ENCODE assay signal across 8 cellular contexts in the genomic region with DNA sequence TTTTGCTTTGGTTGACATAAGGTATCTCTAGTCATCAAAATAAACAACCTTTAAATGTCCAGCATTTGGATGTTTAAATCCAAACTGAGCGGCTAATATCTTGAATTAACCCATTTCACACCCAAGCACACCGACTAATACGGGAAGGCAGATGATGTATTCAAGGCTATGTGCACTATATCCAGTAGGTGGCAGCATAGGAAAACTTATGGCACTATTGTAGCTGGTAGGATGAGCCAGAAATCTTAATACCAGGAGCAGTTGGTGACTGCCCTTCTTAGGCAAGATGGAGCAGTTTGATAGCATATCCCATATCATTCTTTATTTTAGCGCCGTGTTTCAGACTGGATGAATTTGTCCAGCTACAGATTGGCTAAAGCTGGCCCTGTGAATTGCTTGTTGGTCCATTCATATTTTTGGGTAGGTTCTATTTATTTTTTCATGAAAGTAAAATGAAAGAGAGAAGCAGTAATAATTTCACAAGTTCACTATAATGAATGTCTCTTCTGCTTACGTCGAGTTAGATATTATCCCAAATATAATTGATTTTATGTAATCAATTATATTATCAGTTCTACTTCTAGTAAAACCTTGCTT.
A peak's percentile ranks its signal among the peaks of the same experiment; 100 is the strongest.
DNase-seq lines count a peak whose midpoint lies in the region; ATAC-seq and TF ChIP-seq lines count a peak whose summit lies in the region.

No MANE protein-coding gene starts in this region.

- no peaks in the 10 kb centered on the region; the same call in 1 of the 2 replicates for H3K36me3 ChIP-seq in OCI-LY1 (ENCODE audit: insufficient read depth, low read length)

- no peak overlapping the region for H3K4me2 ChIP-seq in OCI-LY1 (ENCODE audit: low read length)

- no peaks in the 10 kb centered on the region for H4K20me1 ChIP-seq in OCI-LY1 (ENCODE audit: insufficient read depth, low read length)

- H3K27me3 Mint-ChIP-seq in stimulated activated memory B cell treated with anti-CD40 and anti-IgM and Interleukin-4, amounts not matched to agents 10 μg/mL and 1 μg/mL and 100 μg/mL, for 72 hours = peaks cover 17% of the 10 kb centered on the region

- in situ Hi-C loops in T47D (cut with HindIII; ENCODE audit: low pct_unique_long_range_greater_than_20kb, low sequenced_read_pairs) = no loop called here

- no peak overlapping the region for H3K4me3 ChIP-seq in AG09309 (ENCODE audit: control insufficient read depth, low read depth, low read length)
- H3K4me3 ChIP-seq in HFF-Myc (replicated peaks; ENCODE audit: low read depth, low read length) = no peak overlapping the region
- H3K4me3 ChIP-seq in OCI-LY1 (ENCODE audit: low read depth, low read length, poor library complexity, severe bottlenecking) = no peak overlapping the region

- no peaks in the 10 kb centered on the region for H3K9me3 ChIP-seq in OCI-LY1 (ENCODE audit: low read length)

- no peak overlapping the region for H3K27ac ChIP-seq in OCI-LY1 (ENCODE audit: low read depth, low read length, poor library complexity, severe bottlenecking)

- H3K9ac ChIP-seq in OCI-LY1 (ENCODE audit: low read length) = no peak overlapping the region

- no peaks in the 10 kb centered on the region for H3K9me3 Mint-ChIP-seq in stimulated activated memory B cell treated with anti-CD40 and anti-IgM and Interleukin-4, amounts not matched to agents 10 μg/mL and 1 μg/mL and 100 μg/mL, for 72 hours

- DNase-seq in AG09309 (ENCODE audit: low read depth) = peak; percentile 50
- DNase-seq in HFF-Myc (ENCODE audit: extremely low read depth, low read depth) = peak; percentile 78
- peak; percentile 49 to 83 for DNase-seq in T47D (ENCODE audit: low read depth in 1 of 2, low spot score in 1 of 2)
- DNase-seq in islet precursor cell = peak; percentile 73

- H2AFZ ChIP-seq in OCI-LY1 (ENCODE audit: low read length) = no peak overlapping the region

- TF ChIP-seq CTCF in AG09309 (IDR thresholded peaks at IDR 0.05; ENCODE audit: control insufficient read depth, insufficient read depth, low read depth, low read length, missing control alignments) (peak; percentile 78), GM12873 (IDR thresholded peaks at IDR 0.05; ENCODE audit: insufficient read depth, low read depth, low read length, missing control alignments) (peak; percentile 82), HFF-Myc (IDR thresholded peaks at IDR 0.05; ENCODE audit: low read depth, low read length, missing control alignments) (peak; percentile 67), LNCAP (IDR thresholded peaks at IDR 0.05) (peak; percentile 86), OCI-LY1 (IDR thresholded peaks at IDR 0.05; ENCODE audit: low read length) (peak; percentile 88)

- no peaks in the 10 kb centered on the region for H3K4me1 Mint-ChIP-seq in stimulated activated memory B cell treated with anti-CD40 and anti-IgM and Interleukin-4, amounts not matched to agents 10 μg/mL and 1 μg/mL and 100 μg/mL, for 72 hours

- H3K79me2 ChIP-seq in OCI-LY1 (ENCODE audit: insufficient read depth, low read length) = no peaks in the 10 kb centered on the region

- ATAC-seq in stimulated activated memory B cell treated with anti-CD40 and anti-IgM and Interleukin-4, amounts not matched to agents 10 μg/mL and 1 μg/mL and 100 μg/mL, for 72 hours = peak; percentile 86

- H3K4me1 ChIP-seq in OCI-LY1 (ENCODE audit: insufficient read depth, low read length, severe bottlenecking) = no peaks in the 10 kb centered on the region

- no peaks in the 10 kb centered on the region for H3F3A ChIP-seq in OCI-LY1 (ENCODE audit: insufficient read depth, low read length)

- H3K27me3 ChIP-seq in OCI-LY1 (ENCODE audit: insufficient read depth, low read length) = no peaks in the 10 kb centered on the region

- no peaks in the 10 kb centered on the region for H3K36me3 Mint-ChIP-seq in stimulated activated memory B cell treated with anti-CD40 and anti-IgM and Interleukin-4, amounts not matched to agents 10 μg/mL and 1 μg/mL and 100 μg/mL, for 72 hours

- H3K27ac Mint-ChIP-seq in stimulated activated memory B cell treated with anti-CD40 and anti-IgM and Interleukin-4, amounts not matched to agents 10 μg/mL and 1 μg/mL and 100 μg/mL, for 72 hours = no peak overlapping the region

- H3K9me2 ChIP-seq in OCI-LY1 (ENCODE audit: low read depth, low read length) = no peaks in the 10 kb centered on the region

- H3K4me3 Mint-ChIP-seq in stimulated activated memory B cell treated with anti-CD40 and anti-IgM and Interleukin-4, amounts not matched to agents 10 μg/mL and 1 μg/mL and 100 μg/mL, for 72 hours = no peak overlapping the region
